19 cellular contexts compared by ENCODE assay signal in the genomic region with DNA sequence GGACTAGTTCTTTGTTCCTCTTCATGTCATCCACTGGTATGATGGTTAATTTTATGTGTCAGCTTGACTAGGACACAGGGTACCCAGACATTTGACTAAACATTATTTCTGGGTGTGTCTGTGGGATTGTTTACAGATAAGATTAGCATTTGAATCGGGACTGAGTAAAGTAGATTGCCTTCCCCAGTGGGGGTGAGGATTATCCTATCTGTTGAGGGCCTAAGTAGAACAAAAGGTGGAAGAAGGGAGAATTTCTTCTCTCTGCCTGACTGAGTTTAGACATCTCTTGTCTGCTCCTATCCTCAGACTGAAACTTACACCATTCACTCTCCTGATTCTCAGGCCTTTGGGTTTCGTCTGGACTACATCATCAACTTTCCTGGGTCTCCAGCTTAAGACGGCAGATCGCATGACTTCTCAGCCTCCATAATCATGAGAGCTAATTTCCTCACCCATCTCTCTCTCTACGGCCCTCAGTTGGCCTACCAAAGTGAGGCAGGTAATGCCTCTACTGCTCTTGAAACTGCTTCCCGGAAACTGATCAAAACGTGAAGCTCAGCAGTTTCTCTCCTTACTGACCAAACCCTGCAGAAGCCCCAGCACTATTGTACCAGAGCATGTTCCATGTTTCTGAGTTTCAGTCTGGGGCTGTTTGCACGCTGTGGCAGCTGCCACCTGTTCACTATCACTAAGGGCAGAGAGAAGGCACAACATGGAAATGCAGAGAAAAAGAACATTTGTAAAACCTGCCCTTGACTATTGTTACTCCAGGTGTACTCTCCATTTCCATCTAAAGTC.
"Had no signal": no experiment of that assay in that cellular context is flagged by ENCODE, and none has a peak within 500 bp of the region (broad histone marks: within the 10 kb centered on the region; RNA-seq: fewer than 3 reads in every experiment).

No MANE protein-coding gene starts in this region.

- H3K4me1 ChIP-seq: left lung, lower lobe of right lung, right lobe of liver, tibial nerve had no signal

- DNase-seq: activated CD8-positive, alpha-beta memory T cell treated with anti-CD3 and anti-CD28 coated beads, Interleukin-2, amount 50 U/mL, for 4 hours; activated gamma-delta T cell; activated naive CD4-positive, alpha-beta T cell treated with anti-CD3 and anti-CD28 coated beads, Interleukin-2, amount 10 ng/mL, durations not matched to agents 7 days and 5 days; activated T-cell treated with anti-CD3 and anti-CD28 coated beads, Interleukin-2, amount 50 U/mL, for 1 hour; central memory CD4-positive, alpha-beta T cell; foreskin fibroblast; left lung; lower lobe of right lung; right lobe of liver; stimulated activated naive CD4-positive, alpha-beta T cell treated with Interleukin-2 at 50 U/mL for 16 hours had no signal

- H3K4me3 Mint-ChIP-seq: activated CD4-positive, alpha-beta memory T cell treated with anti-CD3 and anti-CD28 coated beads for 36 hours; activated CD4-positive, alpha-beta T cell treated with anti-CD3 and anti-CD28 coated beads, Interleukin-2, amount 10 ng/mL, durations not matched to agents 24 days and 14 days; activated naive CD4-positive, alpha-beta T cell treated with anti-CD3 and anti-CD28 coated beads, Interleukin-2, amount 10 ng/mL, durations not matched to agents 7 days and 5 days; activated naive CD8-positive, alpha-beta T cell treated with anti-CD3 and anti-CD28 coated beads, Interleukin-2, amount 50 U/mL, for 24 hours; natural killer cell treated with Interleukin-12 subunit alpha and Interleukin-12 subunit beta and Interleukin-15 and Interleukin-18, amount 100 ng/mL, for 72 hours; T-helper 2 cell treated with Interferon-gamma antibody and Interleukin-4, amounts not matched to agents 5 μg/mL and 100 μg/mL, for 36 hours had no signal

- H3K27me3 ChIP-seq: right lobe of liver, tibial nerve had no signal

- ATAC-seq: activated CD4-positive, CD25-positive, alpha-beta regulatory T cell treated with anti-CD3 and anti-CD28 coated beads, Interleukin-2, amount 50 U/mL, for 24 hours; activated naive CD8-positive, alpha-beta T cell treated with anti-CD3 and anti-CD28 coated beads, Interleukin-2, amount 50 U/mL, for 24 hours; natural killer cell treated with Interleukin-12 subunit alpha and Interleukin-12 subunit beta and Interleukin-15 and Interleukin-18, amount 100 ng/mL, for 72 hours; right lobe of liver had no signal

- H3K4me1 Mint-ChIP-seq: activated CD4-positive, alpha-beta T cell treated with anti-CD3 and anti-CD28 coated beads, Interleukin-2, amount 10 ng/mL, durations not matched to agents 24 days and 14 days; activated naive CD8-positive, alpha-beta T cell treated with anti-CD3 and anti-CD28 coated beads, Interleukin-2, amount 50 U/mL, for 24 hours had no signal

- H3K36me3 ChIP-seq: left lung, lower lobe of right lung, right lobe of liver, tibial nerve had no signal

- H3K27ac ChIP-seq: left lung, lower lobe of right lung, right lobe of liver, tibial nerve had no signal

- H3K36me3 Mint-ChIP-seq: activated CD4-positive, alpha-beta memory T cell treated with anti-CD3 and anti-CD28 coated beads for 36 hours; activated naive CD4-positive, alpha-beta T cell treated with anti-CD3 and anti-CD28 coated beads, Interleukin-2, amount 10 ng/mL, durations not matched to agents 7 days and 5 days; natural killer cell treated with Interleukin-12 subunit alpha and Interleukin-12 subunit beta and Interleukin-15 and Interleukin-18, amount 100 ng/mL, for 72 hours had no signal

- H3K27me3 Mint-ChIP-seq: activated CD4-positive, alpha-beta T cell treated with anti-CD3 and anti-CD28 coated beads, Interleukin-2, amount 10 ng/mL, durations not matched to agents 24 days and 14 days; activated naive CD4-positive, alpha-beta T cell treated with anti-CD3 and anti-CD28 coated beads, Interleukin-2, amount 10 ng/mL, durations not matched to agents 7 days and 5 days had no signal

- H3K27ac Mint-ChIP-seq: activated CD4-positive, alpha-beta memory T cell treated with anti-CD3 and anti-CD28 coated beads for 36 hours; activated CD4-positive, alpha-beta T cell treated with anti-CD3 and anti-CD28 coated beads, Interleukin-2, amount 10 ng/mL, durations not matched to agents 24 days and 14 days; activated naive CD4-positive, alpha-beta T cell treated with anti-CD3 and anti-CD28 coated beads, Interleukin-2, amount 10 ng/mL, durations not matched to agents 7 days and 5 days; activated naive CD8-positive, alpha-beta T cell treated with anti-CD3 and anti-CD28 coated beads, Interleukin-2, amount 50 U/mL, for 24 hours; natural killer cell treated with Interleukin-12 subunit alpha and Interleukin-12 subunit beta and Interleukin-15 and Interleukin-18, amount 100 ng/mL, for 72 hours; progenitor cell of endocrine pancreas; T-helper 2 cell treated with Interferon-gamma antibody and Interleukin-4, amounts not matched to agents 5 μg/mL and 100 μg/mL, for 36 hours had no signal

- H3K9me3 Mint-ChIP-seq: activated CD4-positive, alpha-beta memory T cell treated with anti-CD3 and anti-CD28 coated beads for 36 hours; activated CD4-positive, alpha-beta T cell treated with anti-CD3 and anti-CD28 coated beads, Interleukin-2, amount 10 ng/mL, durations not matched to agents 24 days and 14 days; activated naive CD4-positive, alpha-beta T cell treated with anti-CD3 and anti-CD28 coated beads, Interleukin-2, amount 10 ng/mL, durations not matched to agents 7 days and 5 days; activated naive CD8-positive, alpha-beta T cell treated with anti-CD3 and anti-CD28 coated beads, Interleukin-2, amount 50 U/mL, for 24 hours; natural killer cell treated with Interleukin-12 subunit alpha and Interleukin-12 subunit beta and Interleukin-15 and Interleukin-18, amount 100 ng/mL, for 72 hours; T-helper 2 cell treated with Interferon-gamma antibody and Interleukin-4, amounts not matched to agents 5 μg/mL and 100 μg/mL, for 36 hours had no signal

- H3K9me3 ChIP-seq: left lung, lower lobe of right lung, mucosa of descending colon, right lobe of liver, tibial nerve had no signal

- H3K4me3 ChIP-seq: left lung, lower lobe of right lung, mucosa of descending colon, right lobe of liver, tibial nerve had no signal
